In genomic region chr7:1851731-1852531, GRCh38 we compare ENCODE assay signal across 18 cellular contexts.
DNase-seq lines count a peak whose midpoint lies in the region; ATAC-seq and TF ChIP-seq lines count a peak whose summit lies in the region.
"Had no signal": no experiment of that assay in that cellular context is flagged by ENCODE, and none has a peak within 500 bp of the region (broad histone marks: within the 10 kb centered on the region; RNA-seq: fewer than 3 reads in every experiment).

No MANE protein-coding gene starts in this region.

- TF ChIP-seq POLR2A in heart left ventricle (IDR thresholded peaks at IDR 0.05) = no peak

- H3K27me3 ChIP-seq in heart left ventricle (no peaks in the 10 kb centered on the region), right atrium auricular region (no peaks in the 10 kb centered on the region), upper lobe of right lung (no peaks in the 10 kb centered on the region)

- no peak overlapping the region for H3K4me3 ChIP-seq in heart left ventricle
- no peak overlapping the region for H3K4me3 ChIP-seq in right atrium auricular region
- no peak overlapping the region for H3K4me3 ChIP-seq in upper lobe of right lung
- H3K4me3 ChIP-seq: skin epidermis, thoracic aorta had no signal

- H3K4me1 ChIP-seq in heart left ventricle (no peaks in the 10 kb centered on the region), right atrium auricular region (no peaks in the 10 kb centered on the region), upper lobe of right lung (no peaks in the 10 kb centered on the region)

- ATAC-seq in heart left ventricle (no peak), upper lobe of right lung (no peak), HG03571 (IDR thresholded peaks at IDR 0.05; ENCODE audit: unreplicated experiment) (no peak)
- ATAC-seq in natural killer cell treated with Interleukin-12 subunit alpha and Interleukin-12 subunit beta and Interleukin-15 and Interleukin-18, amount 100 ng/mL, for 72 hours = no peak

- H3K9me3 Mint-ChIP-seq in chondrocyte (ENCODE audit: low read depth) (no peaks in the 10 kb centered on the region), CD14-positive monocyte (peaks cover 0 to 15% (median 0%) of the 10 kb centered on the region in 7 donors)
- H3K9me3 Mint-ChIP-seq in natural killer cell treated with Interleukin-12 subunit alpha and Interleukin-12 subunit beta and Interleukin-15 and Interleukin-18, amount 100 ng/mL, for 72 hours = no peaks in the 10 kb centered on the region
- H3K9me3 Mint-ChIP-seq: central memory CD8-positive, alpha-beta T cell had no signal

- H3K36me3 ChIP-seq in heart left ventricle (no peaks in the 10 kb centered on the region), right atrium auricular region (no peaks in the 10 kb centered on the region), upper lobe of right lung (no peaks in the 10 kb centered on the region)
- H3K36me3 ChIP-seq: thoracic aorta had no signal

- peak in 3 of 5 donors; percentile 11 to 52 (median 31) for DNase-seq in heart left ventricle
- DNase-seq in right atrium auricular region (ENCODE audit: low spot score) = no peak
- peak; percentile 75 for DNase-seq in chondrocyte (ENCODE audit: low spot score)
- DNase-seq in natural killer cell treated with Interleukin-12 subunit alpha and Interleukin-12 subunit beta and Interleukin-15 and Interleukin-18, amount 100 ng/mL, for 72 hours (ENCODE audit: low spot score) = peak; percentile 23
- DNase-seq in upper lobe of right lung = peak; percentile 51
- DNase-seq in NOMO-1 (lab: John Stamatoyannopoulos, UW; ENCODE audit: unreplicated experiment in 2 of 2) = no peak
- no peak for DNase-seq in CD14-positive monocyte (ENCODE audit: low spot score)
- DNase-seq: Calu3; effector memory CD4-positive, alpha-beta T cell; midbrain; NCI-H1930; NCI-H748 treated with DMSO at 0.1 percent for 48 hours; stimulated activated CD4-positive, alpha-beta T cell treated with anti-CD3 and anti-CD28 coated beads, Interleukin-4, amount 100 ng/mL, for 4 hours; stimulated activated CD8-positive, alpha-beta memory T cell treated with anti-CD3 and anti-CD28 coated beads, Interleukin-4, amount 100 ng/mL, for 48 hours had no signal

- H3K9me3 ChIP-seq in heart left ventricle (no peaks in the 10 kb centered on the region), right atrium auricular region (no peaks in the 10 kb centered on the region), upper lobe of right lung (no peaks in the 10 kb centered on the region)
- H3K9me3 ChIP-seq: thoracic aorta had no signal

- no peaks in the 10 kb centered on the region for H3K27me3 Mint-ChIP-seq in chondrocyte (ENCODE audit: low read depth)
- H3K27me3 Mint-ChIP-seq in natural killer cell treated with Interleukin-12 subunit alpha and Interleukin-12 subunit beta and Interleukin-15 and Interleukin-18, amount 100 ng/mL, for 72 hours = no peaks in the 10 kb centered on the region
- H3K27me3 Mint-ChIP-seq in CD14-positive monocyte (ENCODE audit: low read depth in 3 of 3) = peaks cover 0 to 2% (median 2%) of the 10 kb centered on the region in 3 donors
- H3K27me3 Mint-ChIP-seq: central memory CD8-positive, alpha-beta T cell had no signal

- 89 to 94% (median 93%) methylated on average over 25 to 26 of the region's 26 CpGs for WGBS in heart left ventricle, 4 donors

- no peak for TF ChIP-seq CTCF in heart left ventricle (IDR thresholded peaks at IDR 0.05)
- TF ChIP-seq CTCF in right atrium auricular region (IDR thresholded peaks at IDR 0.05) = no peak
- no peak for TF ChIP-seq CTCF in chondrocyte (IDR thresholded peaks at IDR 0.05)
- no peak for TF ChIP-seq CTCF in upper lobe of right lung (IDR thresholded peaks at IDR 0.05)
- TF ChIP-seq CTCF in CD14-positive monocyte (IDR thresholded peaks at IDR 0.05) = no peak

- H3K27ac Mint-ChIP-seq in chondrocyte (ENCODE audit: unreplicated experiment) (no peak overlapping the region), CD14-positive monocyte (no peak overlapping the region)
- H3K27ac Mint-ChIP-seq in natural killer cell treated with Interleukin-12 subunit alpha and Interleukin-12 subunit beta and Interleukin-15 and Interleukin-18, amount 100 ng/mL, for 72 hours = no peak overlapping the region

- H3K4me1 Mint-ChIP-seq in chondrocyte (ENCODE audit: low read depth) (no peaks in the 10 kb centered on the region), CD14-positive monocyte (no peaks in the 10 kb centered on the region)
- H3K4me1 Mint-ChIP-seq in natural killer cell treated with Interleukin-12 subunit alpha and Interleukin-12 subunit beta and Interleukin-15 and Interleukin-18, amount 100 ng/mL, for 72 hours (ENCODE audit: low read depth in 2 of 2) = peaks cover 6 to 28% of the 10 kb centered on the region in 2 donors

- H3K4me3 Mint-ChIP-seq in chondrocyte (ENCODE audit: unreplicated experiment) (no peak overlapping the region), CD14-positive monocyte (no peak overlapping the region)
- no peak overlapping the region for H3K4me3 Mint-ChIP-seq in natural killer cell treated with Interleukin-12 subunit alpha and Interleukin-12 subunit beta and Interleukin-15 and Interleukin-18, amount 100 ng/mL, for 72 hours
- H3K4me3 Mint-ChIP-seq: central memory CD8-positive, alpha-beta T cell had no signal

- H3K27ac ChIP-seq in heart left ventricle (no peak overlapping the region), right atrium auricular region (no peak overlapping the region), upper lobe of right lung (no peak overlapping the region)
- H3K27ac ChIP-seq: skin epidermis, thoracic aorta had no signal

- intact Hi-C loops in heart left ventricle (cut with DNase I) (no loop called here), upper lobe of right lung (cut with DNase I) (no loop called here), CD14-positive monocyte (cut with micrococcal nuclease) (no loop called here)

- H3K36me3 Mint-ChIP-seq in chondrocyte (ENCODE audit: low read depth) = no peaks in the 10 kb centered on the region
- no peaks in the 10 kb centered on the region for H3K36me3 Mint-ChIP-seq in natural killer cell treated with Interleukin-12 subunit alpha and Interleukin-12 subunit beta and Interleukin-15 and Interleukin-18, amount 100 ng/mL, for 72 hours
- peaks cover 11 to 12% of the 10 kb centered on the region in 2 donors for H3K36me3 Mint-ChIP-seq in CD14-positive monocyte

Comparison
In these comparisons a context has a peak if more than half of its experiments do, and no peak if none do; other contexts are left out.
1. DNase-seq: peak in heart left ventricle (3 of 5), chondrocyte (single experiment), natural killer cell treated with Interleukin-12 subunit alpha and Interleukin-12 subunit beta and Interleukin-15 and Interleukin-18, amount 100 ng/mL, for 72 hours (single experiment) and upper lobe of right lung (single experiment); none in right atrium auricular region (single experiment), NOMO-1 (0 of 2) and CD14-positive monocyte (single experiment).